ENCODE assay signal across 2 cellular contexts in genomic region chr1:58064281-58064680, GRCh38.
TF ChIP-seq lines count a peak whose summit lies in the region.

No MANE protein-coding gene starts in this region.

TF ChIP-seq in GM23338, 12 proteins besides CTCF, POLR2A, EP300 and RAD21 (continued from another document):
- TF ChIP-seq ZNF462 (CRISPR knock-in tag; IDR thresholded peaks at IDR 0.05), result no peak
- no peak for TF ChIP-seq EZH2phosphoT487 (IDR thresholded peaks at IDR 0.05; ENCODE audit: unreplicated experiment)
- TF ChIP-seq ZNF331 (CRISPR knock-in tag; IDR thresholded peaks at IDR 0.05; ENCODE audit: low read depth), result no peak

TF ChIP-seq in WTC11, 78 proteins besides CTCF, POLR2A, EP300 and RAD21 (continued from another document):
- TF ChIP-seq ZNF423 (CRISPR knock-in tag; IDR thresholded peaks at IDR 0.05) (no peak), SMAD3 (CRISPR knock-in tag; IDR thresholded peaks at IDR 0.05; ENCODE audit: borderline replicate concordance) (no peak), NR2C2 (CRISPR knock-in tag; IDR thresholded peaks at IDR 0.05) (no peak), NFE2L1 (CRISPR knock-in tag; IDR thresholded peaks at IDR 0.05) (no peak), EMX1 (CRISPR knock-in tag; IDR thresholded peaks at IDR 0.05) (no peak), GABPB1 (CRISPR knock-in tag; IDR thresholded peaks at IDR 0.05) (no peak)
- TF ChIP-seq, protein P1, sequence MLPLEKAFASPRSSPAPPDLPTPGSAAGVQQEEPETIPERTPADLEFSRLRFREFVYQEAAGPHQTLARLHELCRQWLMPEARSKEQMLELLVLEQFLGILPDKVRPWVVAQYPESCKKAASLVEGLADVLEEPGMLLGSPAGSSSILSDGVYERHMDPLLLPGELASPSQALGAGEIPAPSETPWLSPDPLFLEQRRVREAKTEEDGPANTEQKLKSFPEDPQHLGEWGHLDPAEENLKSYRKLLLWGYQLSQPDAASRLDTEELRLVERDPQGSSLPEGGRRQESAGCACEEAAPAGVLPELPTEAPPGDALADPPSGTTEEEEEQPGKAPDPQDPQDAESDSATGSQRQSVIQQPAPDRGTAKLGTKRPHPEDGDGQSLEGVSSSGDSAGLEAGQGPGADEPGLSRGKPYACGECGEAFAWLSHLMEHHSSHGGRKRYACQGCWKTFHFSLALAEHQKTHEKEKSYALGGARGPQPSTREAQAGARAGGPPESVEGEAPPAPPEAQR (CRISPR knock-in tag; IDR thresholded peaks at IDR 0.05), result no peak
- TF ChIP-seq, protein P2, sequence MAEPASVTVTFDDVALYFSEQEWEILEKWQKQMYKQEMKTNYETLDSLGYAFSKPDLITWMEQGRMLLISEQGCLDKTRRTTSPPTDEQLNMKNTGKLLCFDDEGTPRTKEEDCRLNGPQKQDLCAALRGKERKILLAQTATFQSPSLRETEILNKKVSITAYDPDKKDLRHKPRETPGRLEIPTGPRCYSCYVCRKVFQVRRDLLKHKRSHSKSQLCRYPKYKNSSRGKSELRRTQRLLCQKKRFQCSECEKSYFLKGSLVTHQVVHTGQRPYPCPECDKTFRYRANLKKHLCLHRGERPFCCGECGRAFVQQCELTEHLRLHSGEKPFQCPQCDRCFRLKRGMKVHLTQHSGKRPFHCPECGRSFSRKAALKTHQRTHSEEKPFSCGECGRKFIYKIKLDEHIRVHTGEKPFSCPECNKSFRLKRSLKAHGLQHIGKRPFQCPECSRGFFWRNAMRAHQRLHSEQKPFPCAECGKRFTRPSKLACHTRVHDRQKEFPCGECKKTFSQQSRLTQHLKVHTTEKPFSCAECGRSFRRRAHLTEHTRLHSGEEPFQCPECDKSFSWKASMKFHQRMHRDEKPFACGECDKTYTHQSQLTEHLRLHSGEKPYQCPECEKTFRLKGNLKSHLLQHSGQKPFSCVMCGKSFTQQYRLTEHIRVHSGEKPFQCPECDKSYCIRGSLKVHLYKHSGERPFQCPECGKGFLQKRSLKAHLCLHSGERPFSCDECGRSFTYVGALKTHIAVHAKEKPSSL (CRISPR knock-in tag; conservative IDR thresholded peaks at IDR 0.05), result no peak
